In genomic region chr19:29860492-29860891, GRCh38 we compare ENCODE assay signal across 20 cellular contexts. TPM values are rescaled to one million over a fixed set of nuclear protein-coding genes. Genes with fewer than 3 reads are reported as not detected.
A peak's percentile ranks its signal among the peaks of the same experiment; 100 is the strongest.
DNase-seq lines count a peak whose midpoint lies in the region; ATAC-seq and TF ChIP-seq lines count a peak whose summit lies in the region.
"Had no signal": no experiment of that assay in that cellular context is flagged by ENCODE, and none has a peak within 500 bp of the region (broad histone marks: within the 10 kb centered on the region; RNA-seq: fewer than 3 reads in every experiment).

No MANE protein-coding gene starts in this region.

- H3K4me1 Mint-ChIP-seq in activated T-helper 1 cell treated with anti-CD3 and anti-CD28 coated beads, Interleukin-12 subunit alpha, Interleukin-12 subunit beta, Interleukin-2, Interleukin-4 antibody, amounts not matched to agents 30 ng/mL and 10 ng/mL and 1 ng/mL, durations not matched to agents 14 hours and 24 hours and 36 hours (ENCODE audit: low read depth) = no peaks in the 10 kb centered on the region
- H3K4me1 Mint-ChIP-seq: B cell, memory B cell had no signal

- no peaks in the 10 kb centered on the region for H3K9me3 ChIP-seq in DND-41 (ENCODE audit: insufficient read depth, low read length, severe bottlenecking)
- H3K9me3 ChIP-seq: vagina had no signal

- no peaks in the 10 kb centered on the region for H3K4me1 ChIP-seq in DND-41 (ENCODE audit: insufficient read depth, low read length)
- H3K4me1 ChIP-seq: vagina had no signal

- peaks cover 26% of the 10 kb centered on the region for H3K27me3 Mint-ChIP-seq in activated T-helper 1 cell treated with anti-CD3 and anti-CD28 coated beads, Interleukin-12 subunit alpha, Interleukin-12 subunit beta, Interleukin-2, Interleukin-4 antibody, amounts not matched to agents 30 ng/mL and 10 ng/mL and 1 ng/mL, durations not matched to agents 14 hours and 24 hours and 36 hours (ENCODE audit: insufficient read depth)

- no peaks in the 10 kb centered on the region for H3K36me3 ChIP-seq in DND-41 (ENCODE audit: insufficient read depth, low read length)
- H3K36me3 ChIP-seq: vagina had no signal

- no peak overlapping the region for H3K9ac ChIP-seq in DND-41 (ENCODE audit: low read depth, low read length)

- no peak overlapping the region for H2AFZ ChIP-seq in DND-41 (ENCODE audit: low read depth, low read length)

- H4K20me1 ChIP-seq in DND-41 (ENCODE audit: insufficient read depth, low read length) = no peaks in the 10 kb centered on the region

- no peak overlapping the region for H3K4me3 Mint-ChIP-seq in activated T-helper 1 cell treated with anti-CD3 and anti-CD28 coated beads, Interleukin-12 subunit alpha, Interleukin-12 subunit beta, Interleukin-2, Interleukin-4 antibody, amounts not matched to agents 30 ng/mL and 10 ng/mL and 1 ng/mL, durations not matched to agents 14 hours and 24 hours and 36 hours
- H3K4me3 Mint-ChIP-seq: B cell, memory B cell, nephron progenitor cell had no signal

- H3K9me3 Mint-ChIP-seq in activated T-helper 1 cell treated with anti-CD3 and anti-CD28 coated beads, Interleukin-12 subunit alpha, Interleukin-12 subunit beta, Interleukin-2, Interleukin-4 antibody, amounts not matched to agents 30 ng/mL and 10 ng/mL and 1 ng/mL, durations not matched to agents 14 hours and 24 hours and 36 hours = no peaks in the 10 kb centered on the region
- H3K9me3 Mint-ChIP-seq: memory B cell, nephron progenitor cell had no signal

- H3K4me3 ChIP-seq in DND-41 (ENCODE audit: low read depth in 1 of 2, low read length in 2 of 2) = no peak overlapping the region
- H3K4me3 ChIP-seq: coronary artery, vagina had no signal

- H3K27me3 ChIP-seq in DND-41 (ENCODE audit: insufficient read depth, low read length, poor library complexity) = peaks cover 4% of the 10 kb centered on the region
- H3K27me3 ChIP-seq: vagina had no signal

- no peak overlapping the region for H3K27ac ChIP-seq in DND-41 (ENCODE audit: low read length)
- H3K27ac ChIP-seq: coronary artery, vagina, VCaP had no signal

- ATAC-seq in DND-41 (ENCODE audit: insufficient read depth, low read depth) = peak; percentile 48; the same call in 1 of the 3 replicates
- ATAC-seq in HG03159 (IDR thresholded peaks at IDR 0.05; ENCODE audit: unreplicated experiment) = no peak
- no peak for ATAC-seq in GM19351 (IDR thresholded peaks at IDR 0.05; ENCODE audit: unreplicated experiment)

- no peak overlapping the region for H3K4me2 ChIP-seq in DND-41 (ENCODE audit: insufficient read depth, low read length)

- H3K36me3 Mint-ChIP-seq in activated T-helper 1 cell treated with anti-CD3 and anti-CD28 coated beads, Interleukin-12 subunit alpha, Interleukin-12 subunit beta, Interleukin-2, Interleukin-4 antibody, amounts not matched to agents 30 ng/mL and 10 ng/mL and 1 ng/mL, durations not matched to agents 14 hours and 24 hours and 36 hours (ENCODE audit: low read depth) = no peaks in the 10 kb centered on the region
- H3K36me3 Mint-ChIP-seq: memory B cell had no signal

- H3K79me2 ChIP-seq in DND-41 (ENCODE audit: insufficient read depth, low read length) = no peaks in the 10 kb centered on the region

- peak; percentile 25 for DNase-seq in A172 (ENCODE audit: low spot score)
- DNase-seq in DND-41 = no peak
- DNase-seq in LHCN-M2 (ENCODE audit: low read depth) = peak; percentile 14
- no peak for DNase-seq in activated T-helper 1 cell treated with anti-CD3 and anti-CD28 coated beads, Interleukin-12 subunit alpha, Interleukin-12 subunit beta, Interleukin-2, Interleukin-4 antibody, amounts not matched to agents 30 ng/mL and 10 ng/mL and 1 ng/mL, durations not matched to agents 14 hours and 24 hours and 36 hours (ENCODE audit: low spot score)
- no peak for DNase-seq in germinal center (ENCODE audit: low spot score)
- DNase-seq in anterior cingulate cortex (lab: John Stamatoyannopoulos, UW) = no peak
- DNase-seq: activated gamma-delta T cell; DMS79; NCI-H1417; NCI-H226; nephron progenitor cell; stimulated activated CD4-positive, alpha-beta T cell treated with anti-CD3 and anti-CD28 coated beads, Interleukin-12 subunit alpha, Interleukin-12 subunit beta, amount 100 ng/mL, for 4 hours; SW 1271 had no signal

- intact Hi-C loops in activated T-helper 1 cell treated with anti-CD3 and anti-CD28 coated beads, Interleukin-12 subunit alpha, Interleukin-12 subunit beta, Interleukin-2, Interleukin-4 antibody, amounts not matched to agents 30 ng/mL and 10 ng/mL and 1 ng/mL, durations not matched to agents 14 hours and 24 hours and 36 hours (cut with micrococcal nuclease) = no loop called here

- peak overlapping the region; percentile 53 for H3K27ac Mint-ChIP-seq in activated T-helper 1 cell treated with anti-CD3 and anti-CD28 coated beads, Interleukin-12 subunit alpha, Interleukin-12 subunit beta, Interleukin-2, Interleukin-4 antibody, amounts not matched to agents 30 ng/mL and 10 ng/mL and 1 ng/mL, durations not matched to agents 14 hours and 24 hours and 36 hours
- H3K27ac Mint-ChIP-seq: B cell, memory B cell, nephron progenitor cell had no signal

- TF ChIP-seq CTCF in DND-41 (IDR thresholded peaks at IDR 0.05; ENCODE audit: borderline replicate concordance, extremely low read depth, low read length, poor library complexity, severe bottlenecking) = no peak

RNA-seq across cellular contexts. Expression of gene CCNE1, which starts 48.7 kb away (rescaled TPM):
- total RNA-seq in A172 (2014; rRNA removed; shearing (Covaris generic)) = 50.2 and 56.3 TPM in 2 replicates
- total RNA-seq in LHCN-M2 (2014; rRNA removed) = 17.1 and 19.4 TPM in 2 replicates
- polyA plus RNA-seq in LHCN-M2 (2012) = 6.8 TPM
- total RNA-seq in activated T-helper 1 cell treated with anti-CD3 and anti-CD28 coated beads, Interleukin-12 subunit alpha, Interleukin-12 subunit beta, Interleukin-2, Interleukin-4 antibody, amounts not matched to agents 30 ng/mL and 10 ng/mL and 1 ng/mL, durations not matched to agents 14 hours and 24 hours and 36 hours = 55.1 and 58.4 TPM in 2 replicates

Comparison
In these comparisons a context has a peak if more than half of its experiments do, and no peak if none do; other contexts are left out.
1. DNase-seq: peak in A172 (single experiment) and LHCN-M2 (single experiment); none in DND-41 (single experiment), activated T-helper 1 cell treated with anti-CD3 and anti-CD28 coated beads, Interleukin-12 subunit alpha, Interleukin-12 subunit beta, Interleukin-2, Interleukin-4 antibody, amounts not matched to agents 30 ng/mL and 10 ng/mL and 1 ng/mL, durations not matched to agents 14 hours and 24 hours and 36 hours (single experiment), germinal center (single experiment) and anterior cingulate cortex (0 of 58).